In genomic region chr15:49045691-49046112, GRCh38 we compare ENCODE assay signal across 8 cellular contexts. TPM values are rescaled to one million over a fixed set of nuclear protein-coding genes. Genes with fewer than 3 reads are reported as not detected.
DNase-seq lines count a peak whose midpoint lies in the region; ATAC-seq and TF ChIP-seq lines count a peak whose summit lies in the region.

No MANE protein-coding gene starts in this region.

- H2BK5ac ChIP-seq in neuronal stem cell (ENCODE audit: low read length): peak overlapping the region; percentile 85

- no peak overlapping the region for H3K4ac ChIP-seq in neuronal stem cell (ENCODE audit: low read length)

- H2AK5ac ChIP-seq in neuronal stem cell (ENCODE audit: low read depth, low read length): peak overlapping the region; percentile 50

- DNase-seq in NCI-H2171 treated with DMSO at 0.1 percent for 48 hours (lab: John Stamatoyannopoulos, UW) (peak; percentile 26), NCI-H2171 (lab: John Stamatoyannopoulos, UW) (no peak), neuronal stem cell (ENCODE audit: low spot score) (no peak), NCI-H446 treated with DMSO at 0.1 percent for 48 hours (lab: John Stamatoyannopoulos, UW) (no peak)
- peak; percentile 21 for DNase-seq in activated CD4-positive, alpha-beta memory T cell treated with anti-CD3 and anti-CD28 coated beads for 36 hours

- CTCF ChIA-PET in activated CD4-positive, alpha-beta memory T cell treated with anti-CD3 and anti-CD28 coated beads for 36 hours (lab: Charles Lee): interaction anchor here (0.7 to 1.8 kb wide), 6 partner anchors 12 to 184 kb away, joined by 3 to 13 read pairs (median 4); partner anchors contain the start of gene EID1

- H3K9me3 ChIP-seq in HUES48 (ENCODE audit: control insufficient read depth, insufficient read depth, low read length): no peaks in the 10 kb centered on the region
- H3K9me3 ChIP-seq in gastroesophageal sphincter: no peaks in the 10 kb centered on the region
- H3K9me3 ChIP-seq in neuronal stem cell (replicated peaks in 1 of 2; ENCODE audit: control insufficient read depth in 2 of 2, insufficient read depth in 1 of 2, low read depth in 1 of 2, low read length in 2 of 2): peaks cover 2% of the 10 kb centered on the region in 2 donors

- H3K4me2 ChIP-seq in neuronal stem cell (ENCODE audit: insufficient read depth, low read length, poor library complexity, severe bottlenecking): peak overlapping the region; percentile 60

- WGBS in gastroesophageal sphincter (ENCODE audit: low coverage in 1 of 2), 2 donors: 0 to 1% methylated on average over 6 to 7 of the region's 11 CpGs
- WGBS in neuronal stem cell (ENCODE audit: extremely low coverage in 2 of 2, insufficient read length in 2 of 2, insufficient replicate concordance in 1 of 2), 2 donors: no CpG with 5 or more reads among the region's 11 CpGs

- H3K27ac ChIP-seq in HUES48 (ENCODE audit: low read depth, low read length): peak overlapping the region; percentile 87
- H3K27ac ChIP-seq in gastroesophageal sphincter: peak overlapping the region; percentile 61 to 95 (median 94)
- peak overlapping the region; percentile 75 for H3K27ac ChIP-seq in neuronal stem cell (replicated peaks; ENCODE audit: low read length)

- H3K18ac ChIP-seq in neuronal stem cell (ENCODE audit: low read length): peak overlapping the region; percentile 99

- no peak for TF ChIP-seq EP300 in gastroesophageal sphincter (IDR thresholded peaks at IDR 0.05)

- H4K8ac ChIP-seq in neuronal stem cell (ENCODE audit: low read depth, low read length): no peak overlapping the region

- no peak overlapping the region for H2BK15ac ChIP-seq in neuronal stem cell (ENCODE audit: low read length)

- H3K14ac ChIP-seq in neuronal stem cell (ENCODE audit: low read length): peak overlapping the region; percentile 92

- H3K4me1 ChIP-seq in HUES48 (ENCODE audit: control insufficient read depth, insufficient read depth, low read length) (peaks cover 14% of the 10 kb centered on the region; the same call in 1 of the 2 replicates), gastroesophageal sphincter (peaks cover 5 to 53% (median 12%) of the 10 kb centered on the region in 3 donors), neuronal stem cell (ENCODE audit: control insufficient read depth in 2 of 2, insufficient read depth in 1 of 2, low read depth in 1 of 2, low read length in 2 of 2) (peaks cover 0 to 8% of the 10 kb centered on the region in 2 donors)

- no peak for TF ChIP-seq CTCF in gastroesophageal sphincter (IDR thresholded peaks at IDR 0.05)

- H3K4me3 ChIP-seq in HUES48 (ENCODE audit: low read depth, low read length): peak overlapping the region; percentile 80
- peak overlapping the region; percentile 85 to 95 for H3K4me3 ChIP-seq in gastroesophageal sphincter
- H3K4me3 ChIP-seq in neuronal stem cell (ENCODE audit: low read length in 2 of 2): peak overlapping the region; percentile 86 to 98

- no peaks in the 10 kb centered on the region for H3K27me3 ChIP-seq in HUES48 (ENCODE audit: control insufficient read depth, insufficient read depth, low read length)
- no peaks in the 10 kb centered on the region for H3K27me3 ChIP-seq in gastroesophageal sphincter
- no peaks in the 10 kb centered on the region for H3K27me3 ChIP-seq in neuronal stem cell (ENCODE audit: control insufficient read depth in 3 of 3, insufficient read depth in 3 of 3, low read depth in 1 of 3, low read length in 3 of 3)

- H3K9ac ChIP-seq in HUES48 (ENCODE audit: low read depth, low read length) (peak overlapping the region; percentile 72), neuronal stem cell (ENCODE audit: low read depth, low read length, poor library complexity) (peak overlapping the region; percentile 96)

- H2BK12ac ChIP-seq in neuronal stem cell (ENCODE audit: low read length): peak overlapping the region; percentile 34

- H2BK120ac ChIP-seq in neuronal stem cell (ENCODE audit: low read depth, low read length): no peak overlapping the region

- POLR2A ChIA-PET in activated CD4-positive, alpha-beta memory T cell treated with anti-CD3 and anti-CD28 coated beads for 36 hours (lab: Charles Lee): interaction anchor here (0.6 to 1.3 kb wide), 3 partner anchors 21 to 110 kb away, joined by 3 read pairs; partner anchors contain the start of gene COPS2

- peak; percentile 54 for ATAC-seq in GM21528 (IDR thresholded peaks at IDR 0.05; ENCODE audit: low FRiP score, unreplicated experiment)
- peak; percentile 29 for ATAC-seq in gastroesophageal sphincter

- H3K27ac Mint-ChIP-seq in activated CD4-positive, alpha-beta memory T cell treated with anti-CD3 and anti-CD28 coated beads for 36 hours: peak overlapping the region; percentile 76

- peak overlapping the region; percentile 93 for H2AFZ ChIP-seq in neuronal stem cell (ENCODE audit: low read length)

- peaks cover 33% of the 10 kb centered on the region for H3K4me1 Mint-ChIP-seq in activated CD4-positive, alpha-beta memory T cell treated with anti-CD3 and anti-CD28 coated beads for 36 hours (ENCODE audit: low read depth)

- H3K79me1 ChIP-seq in neuronal stem cell (ENCODE audit: low read depth, low read length): peaks cover 6% of the 10 kb centered on the region

- intact Hi-C loops in activated CD4-positive, alpha-beta memory T cell treated with anti-CD3 and anti-CD28 coated beads for 36 hours (cut with micrococcal nuclease): loop anchor here (1.0 to 10.0 kb wide), 7 partner anchors 83 to 579 kb away; partner anchors contain the start of genes CEP152, COPS2, DTWD1 and EID1

- peak overlapping the region; percentile 91 for H3K4me3 Mint-ChIP-seq in activated CD4-positive, alpha-beta memory T cell treated with anti-CD3 and anti-CD28 coated beads for 36 hours

- H3K23ac ChIP-seq in neuronal stem cell (ENCODE audit: low read depth, low read length, poor library complexity): peak overlapping the region; percentile 90

- H3K36me3 ChIP-seq in HUES48 (ENCODE audit: control insufficient read depth, insufficient read depth, low read length): no peaks in the 10 kb centered on the region
- no peaks in the 10 kb centered on the region for H3K36me3 ChIP-seq in gastroesophageal sphincter
- H3K36me3 ChIP-seq in neuronal stem cell (replicated peaks in 1 of 2; ENCODE audit: control insufficient read depth in 2 of 2, insufficient read depth in 2 of 2, low read length in 2 of 2): no peaks in the 10 kb centered on the region

- H4K91ac ChIP-seq in neuronal stem cell (ENCODE audit: low read depth, low read length, poor library complexity): no peak overlapping the region

- no peaks in the 10 kb centered on the region for H3K27me3 Mint-ChIP-seq in activated CD4-positive, alpha-beta memory T cell treated with anti-CD3 and anti-CD28 coated beads for 36 hours

- no peak for TF ChIP-seq POLR2A in gastroesophageal sphincter (IDR thresholded peaks at IDR 0.05)

- no peaks in the 10 kb centered on the region for H3K36me3 Mint-ChIP-seq in activated CD4-positive, alpha-beta memory T cell treated with anti-CD3 and anti-CD28 coated beads for 36 hours

- no peaks in the 10 kb centered on the region for H3K9me3 Mint-ChIP-seq in activated CD4-positive, alpha-beta memory T cell treated with anti-CD3 and anti-CD28 coated beads for 36 hours

RNA-seq across cellular contexts. Expression of gene SECISBP2L, which starts 0.5 kb away (rescaled TPM):
- 10 to 100 TPM; 22.5 to 24.6 TPM for total RNA-seq in activated CD4-positive, alpha-beta memory T cell treated with anti-CD3 and anti-CD28 coated beads for 36 hours
- 10 to 100 TPM; 43.3 to 65.4 (median 63.0) TPM for total RNA-seq in gastroesophageal sphincter
- 13.6 TPM for polyA plus RNA-seq in neuronal stem cell (2013, experiment 1 of 2)
- 14.9 TPM for polyA plus RNA-seq in neuronal stem cell (2013, experiment 2 of 2)

Comparison
In these comparisons a context has a peak if more than half of its experiments do, and no peak if none do; other contexts are left out.
1. DNase-seq: peak in NCI-H2171 treated with DMSO at 0.1 percent for 48 hours (single experiment) and activated CD4-positive, alpha-beta memory T cell treated with anti-CD3 and anti-CD28 coated beads for 36 hours (single experiment); none in NCI-H2171 (single experiment), neuronal stem cell (single experiment) and NCI-H446 treated with DMSO at 0.1 percent for 48 hours (single experiment).
2. Peak in every context shown above with its lines, with median percentiles within 50 percentile points of each other: H3K27ac ChIP-seq and H3K4me3 ChIP-seq.